Comparison of ENCODE assay signal across 8 cellular contexts in the genomic region with DNA sequence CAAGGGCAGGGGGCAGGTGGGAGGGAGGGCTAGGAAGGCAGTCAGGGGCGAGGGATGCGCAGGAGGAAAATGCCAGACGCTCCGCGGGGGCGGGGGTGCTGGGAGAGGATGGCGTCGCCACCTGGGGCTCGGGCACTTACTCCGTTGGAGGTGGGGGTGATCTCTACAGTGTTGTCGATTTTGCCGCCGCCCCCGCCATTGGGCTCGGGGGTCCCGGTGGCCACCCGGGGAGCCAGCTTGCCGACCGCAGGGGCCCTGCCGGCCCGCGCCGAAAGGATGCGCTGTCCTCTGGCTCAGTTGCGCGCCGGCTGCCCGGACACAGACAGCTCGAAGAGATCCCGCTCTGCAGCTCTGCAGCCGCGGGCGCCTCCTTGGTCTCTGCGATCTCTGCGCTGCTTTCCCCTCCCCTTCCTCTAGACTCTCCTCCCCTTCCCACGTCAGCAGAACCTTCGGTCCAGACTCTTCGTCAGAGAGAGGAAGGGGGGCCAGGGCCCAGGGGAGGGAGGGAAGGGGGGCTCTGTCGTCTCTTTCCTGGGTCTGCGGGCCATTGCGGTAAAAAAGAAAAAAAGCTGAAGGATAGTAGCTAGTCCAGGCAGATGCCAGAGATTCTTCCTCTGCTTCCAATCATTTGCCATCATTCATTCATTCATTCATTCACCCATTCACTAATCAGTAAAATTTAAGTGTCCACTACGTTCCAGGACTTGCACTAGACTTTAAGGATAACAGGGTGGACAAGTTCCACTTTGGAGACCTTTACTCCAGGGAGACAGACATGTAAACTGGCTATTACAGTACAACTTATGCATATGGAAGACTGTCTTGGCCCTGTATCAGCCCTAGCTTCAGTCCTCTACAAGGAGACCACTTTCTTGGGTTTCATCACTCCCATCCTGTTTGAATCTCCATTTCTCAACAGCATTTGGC. TPM values are rescaled to one million over a fixed set of nuclear protein-coding genes. Genes with fewer than 3 reads are reported as not detected.
DNase-seq lines count a peak whose midpoint lies in the region; ATAC-seq and TF ChIP-seq lines count a peak whose summit lies in the region.

Gene SLC22A17 (minus strand): TSS at position 382 of the 927 bp plus-strand sequence.

- DNase-seq in NCI-H2081 (lab: John Stamatoyannopoulos, UW), result peak; percentile 12 to 34
- DNase-seq in NCI-H2081 treated with DMSO at 0.1 percent for 48 hours (lab: John Stamatoyannopoulos, UW), result no peak
- DNase-seq in RPMI7951 (ENCODE audit: low read depth), result peak; percentile 80
- DNase-seq in activated naive CD4-positive, alpha-beta T cell treated with anti-CD3 and anti-CD28 coated beads for 36 hours, result peak; percentile 72
- DNase-seq in NCI-H774 (lab: John Stamatoyannopoulos, UW), result no peak

- H3K27me3 Mint-ChIP-seq in activated naive CD4-positive, alpha-beta T cell treated with anti-CD3 and anti-CD28 coated beads for 36 hours (ENCODE audit: low read depth), result peaks cover 4% of the 10 kb centered on the region
- peaks cover 8% of the 10 kb centered on the region for H3K27me3 Mint-ChIP-seq in nephron (ENCODE audit: low read depth)
- peaks cover 41% of the 10 kb centered on the region for H3K27me3 Mint-ChIP-seq in stimulated activated naive CD8-positive, alpha-beta T cell treated with anti-CD3 and anti-CD28 coated beads, Interleukin-15, Interleukin-2, amounts not matched to agents 100 ng/mL and 50 ng/mL, for 24 hours

- intact Hi-C loops in activated naive CD4-positive, alpha-beta T cell treated with anti-CD3 and anti-CD28 coated beads for 36 hours (cut with micrococcal nuclease), result loop anchor here (1.0 to 2.0 kb wide), 2 partner anchors 24 to 30 kb away; no protein-coding TSS in a partner anchor

- H3K4me3 ChIP-seq in gastroesophageal sphincter, result peak within 1 kb of the TSS; percentile 40 to 78

- H3K27ac ChIP-seq in gastroesophageal sphincter, result peak within 1 kb of the TSS in 3 of 4 donors; percentile 75 to 83 (median 82)

- no peaks in the 10 kb centered on the region for H3K9me3 Mint-ChIP-seq in activated naive CD4-positive, alpha-beta T cell treated with anti-CD3 and anti-CD28 coated beads for 36 hours
- no peaks in the 10 kb centered on the region for H3K9me3 Mint-ChIP-seq in nephron
- no peaks in the 10 kb centered on the region for H3K9me3 Mint-ChIP-seq in stimulated activated naive CD8-positive, alpha-beta T cell treated with anti-CD3 and anti-CD28 coated beads, Interleukin-15, Interleukin-2, amounts not matched to agents 100 ng/mL and 50 ng/mL, for 24 hours

- no peaks in the 10 kb centered on the region for H3K27me3 ChIP-seq in gastroesophageal sphincter

- no peak for TF ChIP-seq EP300 in gastroesophageal sphincter (IDR thresholded peaks at IDR 0.05)

- TF ChIP-seq CTCF in gastroesophageal sphincter (IDR thresholded peaks at IDR 0.05), result peak in 2 of 4 experiments; percentile 31 to 38
- TF ChIP-seq CTCF in nephron (IDR thresholded peaks at IDR 0.05; ENCODE audit: unreplicated experiment in 3 of 3), result peak in 2 of 3 experiments; percentile 24 to 40

- peaks cover 0 to 21% (median 6%) of the 10 kb centered on the region in 3 donors for H3K4me1 ChIP-seq in gastroesophageal sphincter

- peaks cover 6% of the 10 kb centered on the region for H3K4me1 Mint-ChIP-seq in activated naive CD4-positive, alpha-beta T cell treated with anti-CD3 and anti-CD28 coated beads for 36 hours (ENCODE audit: low read depth)
- H3K4me1 Mint-ChIP-seq in nephron, result peaks cover 30% of the 10 kb centered on the region
- H3K4me1 Mint-ChIP-seq in stimulated activated naive CD8-positive, alpha-beta T cell treated with anti-CD3 and anti-CD28 coated beads, Interleukin-15, Interleukin-2, amounts not matched to agents 100 ng/mL and 50 ng/mL, for 24 hours (ENCODE audit: low read depth), result peaks cover 8% of the 10 kb centered on the region

- peak; percentile 95 for ATAC-seq in gastroesophageal sphincter

- peaks cover 0 to 21% of the 10 kb centered on the region in 2 donors for H3K36me3 ChIP-seq in gastroesophageal sphincter

- no peaks in the 10 kb centered on the region for H3K9me3 ChIP-seq in gastroesophageal sphincter

- 0% methylated on average over 3 to 4 of the region's 42 CpGs for WGBS in gastroesophageal sphincter (ENCODE audit: low coverage in 1 of 2), 2 donors

- CTCF ChIA-PET in activated naive CD4-positive, alpha-beta T cell treated with anti-CD3 and anti-CD28 coated beads for 36 hours (lab: Charles Lee), result interaction anchor here (0.6 to 2.0 kb wide), 7 partner anchors 10 to 294 kb away, joined by 3 to 10 read pairs (median 3); no protein-coding TSS in a partner anchor

- H3K4me3 Mint-ChIP-seq in activated naive CD4-positive, alpha-beta T cell treated with anti-CD3 and anti-CD28 coated beads for 36 hours, result peak within 1 kb of the TSS; percentile 71
- H3K4me3 Mint-ChIP-seq in nephron, result peak within 1 kb of the TSS; percentile 79 to 88 (median 87)
- peak within 1 kb of the TSS; percentile 75 for H3K4me3 Mint-ChIP-seq in stimulated activated naive CD8-positive, alpha-beta T cell treated with anti-CD3 and anti-CD28 coated beads, Interleukin-15, Interleukin-2, amounts not matched to agents 100 ng/mL and 50 ng/mL, for 24 hours

- H3K27ac Mint-ChIP-seq in activated naive CD4-positive, alpha-beta T cell treated with anti-CD3 and anti-CD28 coated beads for 36 hours, result no peak within 1 kb of the TSS
- peak within 1 kb of the TSS in 2 of 3 experiments; percentile 46 to 71 for H3K27ac Mint-ChIP-seq in nephron
- no peak within 1 kb of the TSS for H3K27ac Mint-ChIP-seq in stimulated activated naive CD8-positive, alpha-beta T cell treated with anti-CD3 and anti-CD28 coated beads, Interleukin-15, Interleukin-2, amounts not matched to agents 100 ng/mL and 50 ng/mL, for 24 hours

- no peaks in the 10 kb centered on the region for H3K36me3 Mint-ChIP-seq in activated naive CD4-positive, alpha-beta T cell treated with anti-CD3 and anti-CD28 coated beads for 36 hours (ENCODE audit: low read depth)
- H3K36me3 Mint-ChIP-seq in nephron (ENCODE audit: low read depth), result peaks cover 17% of the 10 kb centered on the region
- no peaks in the 10 kb centered on the region for H3K36me3 Mint-ChIP-seq in stimulated activated naive CD8-positive, alpha-beta T cell treated with anti-CD3 and anti-CD28 coated beads, Interleukin-15, Interleukin-2, amounts not matched to agents 100 ng/mL and 50 ng/mL, for 24 hours (ENCODE audit: low read depth)

- TF ChIP-seq POLR2A in gastroesophageal sphincter (IDR thresholded peaks at IDR 0.05), result peak; percentile 59 to 62

RNA-seq across cellular contexts. Expression of gene SLC22A17, which starts in this region (rescaled TPM):
- total RNA-seq in RPMI7951 (2014; rRNA removed; shearing (Covaris generic)), result 7.4 and 10.4 TPM in 2 replicates
- 1 to 10 TPM; 3.5 to 4.8 TPM for total RNA-seq in activated naive CD4-positive, alpha-beta T cell treated with anti-CD3 and anti-CD28 coated beads for 36 hours
- 10 to 100 TPM; 22.7 to 36.4 (median 30.4) TPM for total RNA-seq in gastroesophageal sphincter

Comparison
In these comparisons a context has a peak if more than half of its experiments do, and no peak if none do; other contexts are left out.
1. DNase-seq: peak in NCI-H2081 (2 of 2), RPMI7951 (single experiment) and activated naive CD4-positive, alpha-beta T cell treated with anti-CD3 and anti-CD28 coated beads for 36 hours (single experiment); none in NCI-H2081 treated with DMSO at 0.1 percent for 48 hours (single experiment) and NCI-H774 (single experiment).
2. H3K27ac Mint-ChIP-seq: peak in nephron (2 of 3); none in activated naive CD4-positive, alpha-beta T cell treated with anti-CD3 and anti-CD28 coated beads for 36 hours (single experiment) and stimulated activated naive CD8-positive, alpha-beta T cell treated with anti-CD3 and anti-CD28 coated beads, Interleukin-15, Interleukin-2, amounts not matched to agents 100 ng/mL and 50 ng/mL, for 24 hours (single experiment).
3. Peak in every context shown above with its lines, with median percentiles within 50 percentile points of each other: H3K4me3 Mint-ChIP-seq.